ENCODE assay signal across 1 cellular context in genomic region chr11:78050964-78051831, GRCh38.
TF ChIP-seq lines count a peak whose summit lies in the region.

No MANE protein-coding gene starts in this region.

TF ChIP-seq in K562, 482 proteins besides CTCF, POLR2A, EP300 and RAD21 (continued from another document):
- no peak; the same call in 1 of the 2 replicates for TF ChIP-seq CREB3 (tag; conservative IDR thresholded peaks at IDR 0.05; ENCODE audit: low read depth)
- TF ChIP-seq FOXJ3 (CRISPR knock-in tag; IDR thresholded peaks at IDR 0.05): no peak
- TF ChIP-seq ZNF134 (CRISPR knock-in tag; conservative IDR thresholded peaks at IDR 0.05): no peak
- TF ChIP-seq TCFL5 (CRISPR knock-in tag; conservative IDR thresholded peaks at IDR 0.05): 0 out of 2 replicates have a peak, but pooled peaks have one; percentile 49
- no peak for TF ChIP-seq RBM17 (IDR thresholded peaks at IDR 0.05; ENCODE audit: borderline replicate concordance, low read depth, low read length)
- TF ChIP-seq KAT7 (CRISPR knock-in tag; IDR thresholded peaks at IDR 0.05; ENCODE audit: borderline replicate concordance): no peak
- TF ChIP-seq SFPQ (IDR thresholded peaks at IDR 0.05; ENCODE audit: low read depth, low read length): no peak
- no peak for TF ChIP-seq RBM15 (IDR thresholded peaks at IDR 0.05; ENCODE audit: insufficient read depth, low read length)
- no peak for TF ChIP-seq CBFB (CRISPR knock-in tag; IDR thresholded peaks at IDR 0.05)
- TF ChIP-seq NFIC (IDR thresholded peaks at IDR 0.05): no peak
- 0 out of 2 replicates have a peak, but pooled peaks have one; percentile 31 for TF ChIP-seq GTF2E2 (tag; IDR thresholded peaks at IDR 0.05)
- TF ChIP-seq HCFC1 (IDR thresholded peaks at IDR 0.05; ENCODE audit: low read depth, low read length): no peak
- no peak for TF ChIP-seq MAX (CRISPR knock-in tag; IDR thresholded peaks at IDR 0.05)
TF ChIP-seq in K562: peak in this region for 104.
